In the genomic region with DNA sequence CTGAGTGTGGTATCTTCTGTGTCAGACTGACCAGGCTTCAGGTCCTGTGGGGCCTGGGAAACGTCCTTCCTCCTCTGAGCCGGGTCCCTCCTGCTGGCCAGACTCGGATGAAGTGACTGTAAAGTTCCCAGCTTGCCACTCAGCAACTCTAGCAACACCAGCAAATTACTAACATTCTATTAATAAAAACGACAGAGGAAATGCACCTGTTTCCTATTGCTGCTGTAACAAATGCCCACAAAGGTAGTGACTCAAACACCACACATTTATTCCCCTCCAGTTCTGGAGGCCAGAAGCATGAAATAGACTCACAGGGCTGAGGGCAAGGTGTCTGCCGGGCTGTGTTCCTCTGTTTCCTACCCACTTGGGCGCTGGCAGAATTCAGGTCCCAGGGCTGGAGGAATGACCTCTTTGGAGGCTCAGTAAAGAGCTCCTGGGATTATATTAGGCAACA, we compare ENCODE assay signal across 9 cellular contexts. TPM values are rescaled to one million over a fixed set of nuclear protein-coding genes. Genes with fewer than 3 reads are reported as not detected.
DNase-seq lines count a peak whose midpoint lies in the region; ATAC-seq and TF ChIP-seq lines count a peak whose summit lies in the region.
"Had no signal": no experiment of that assay in that cellular context is flagged by ENCODE, and none has a peak within 500 bp of the region (broad histone marks: within the 10 kb centered on the region; RNA-seq: fewer than 3 reads in every experiment).

No MANE protein-coding gene starts in this region.

- no peak for DNase-seq in activated naive CD4-positive, alpha-beta T cell treated with anti-CD3 and anti-CD28 coated beads for 36 hours
- peak; percentile 27 for DNase-seq in activated B cell treated with CpG ODN at 0.5 μM for 24 hours
- no peak for DNase-seq in stimulated activated effector memory CD8-positive, alpha-beta T cell treated with anti-CD3 and anti-CD28 coated beads, Interleukin-12 subunit alpha, Interleukin-12 subunit beta, amount 100 ng/mL, for 72 hours (ENCODE audit: low spot score in 2 of 2)
- DNase-seq in left lobe of liver (ENCODE audit: low spot score): no peak
- no peak for DNase-seq in aorta
- no peak for DNase-seq in T-helper 2 cell
- DNase-seq: left lung had no signal

- H3K4me3 ChIP-seq in aorta (ENCODE audit: low read length in 2 of 2): no peak overlapping the region
- H3K4me3 ChIP-seq: left lung had no signal

- TF ChIP-seq CTCF in activated B cell treated with CpG ODN at 0.5 μM for 24 hours (IDR thresholded peaks at IDR 0.05): no peak

- H3K4me3 Mint-ChIP-seq in activated naive CD4-positive, alpha-beta T cell treated with anti-CD3 and anti-CD28 coated beads, Interleukin-2, amount 50 U/mL, for 24 hours: no peak overlapping the region
- H3K4me3 Mint-ChIP-seq in activated naive CD4-positive, alpha-beta T cell treated with anti-CD3 and anti-CD28 coated beads for 36 hours: no peak overlapping the region
- peak overlapping the region; percentile 74 for H3K4me3 Mint-ChIP-seq in activated B cell treated with CpG ODN at 0.5 μM for 24 hours
- H3K4me3 Mint-ChIP-seq in stimulated activated effector memory CD8-positive, alpha-beta T cell treated with anti-CD3 and anti-CD28 coated beads, Interleukin-12 subunit alpha, Interleukin-12 subunit beta, amount 100 ng/mL, for 72 hours: no peak overlapping the region

- ATAC-seq in HG03175 (IDR thresholded peaks at IDR 0.05; ENCODE audit: unreplicated experiment) (peak; percentile 57), activated B cell treated with CpG ODN at 0.5 μM for 24 hours (ENCODE audit: low read depth) (peak; percentile 41), left lobe of liver (no peak), aorta (ENCODE audit: low FRiP score) (no peak)
- ATAC-seq in stimulated activated effector memory CD8-positive, alpha-beta T cell treated with anti-CD3 and anti-CD28 coated beads, Interleukin-12 subunit alpha, Interleukin-12 subunit beta, amount 100 ng/mL, for 72 hours: peak; percentile 74
- ATAC-seq: left lung had no signal

- H3K36me3 Mint-ChIP-seq in activated naive CD4-positive, alpha-beta T cell treated with anti-CD3 and anti-CD28 coated beads, Interleukin-2, amount 50 U/mL, for 24 hours: no peaks in the 10 kb centered on the region
- no peaks in the 10 kb centered on the region for H3K36me3 Mint-ChIP-seq in activated naive CD4-positive, alpha-beta T cell treated with anti-CD3 and anti-CD28 coated beads for 36 hours (ENCODE audit: low read depth)
- no peaks in the 10 kb centered on the region for H3K36me3 Mint-ChIP-seq in activated B cell treated with CpG ODN at 0.5 μM for 24 hours (ENCODE audit: low read depth)
- no peaks in the 10 kb centered on the region for H3K36me3 Mint-ChIP-seq in stimulated activated effector memory CD8-positive, alpha-beta T cell treated with anti-CD3 and anti-CD28 coated beads, Interleukin-12 subunit alpha, Interleukin-12 subunit beta, amount 100 ng/mL, for 72 hours

- H3K27me3 Mint-ChIP-seq in activated naive CD4-positive, alpha-beta T cell treated with anti-CD3 and anti-CD28 coated beads, Interleukin-2, amount 50 U/mL, for 24 hours: no peaks in the 10 kb centered on the region
- H3K27me3 Mint-ChIP-seq in activated naive CD4-positive, alpha-beta T cell treated with anti-CD3 and anti-CD28 coated beads for 36 hours (ENCODE audit: low read depth): no peaks in the 10 kb centered on the region
- H3K27me3 Mint-ChIP-seq in activated B cell treated with CpG ODN at 0.5 μM for 24 hours: no peaks in the 10 kb centered on the region

- intact Hi-C loops in activated naive CD4-positive, alpha-beta T cell treated with anti-CD3 and anti-CD28 coated beads for 36 hours (cut with micrococcal nuclease): no loop called here
- intact Hi-C loops in activated B cell treated with CpG ODN at 0.5 μM for 24 hours (cut with micrococcal nuclease) (loop anchor here (1.0 to 10.0 kb wide), 3 partner anchors 26 to 829 kb away; a partner anchor contains a TSS), aorta (cut with DNase I) (no loop called here)

- H3K27ac Mint-ChIP-seq in activated naive CD4-positive, alpha-beta T cell treated with anti-CD3 and anti-CD28 coated beads, Interleukin-2, amount 50 U/mL, for 24 hours: peak overlapping the region; percentile 51
- H3K27ac Mint-ChIP-seq in activated naive CD4-positive, alpha-beta T cell treated with anti-CD3 and anti-CD28 coated beads for 36 hours: no peak overlapping the region
- peak overlapping the region; percentile 90 for H3K27ac Mint-ChIP-seq in activated B cell treated with CpG ODN at 0.5 μM for 24 hours
- no peak overlapping the region for H3K27ac Mint-ChIP-seq in stimulated activated effector memory CD8-positive, alpha-beta T cell treated with anti-CD3 and anti-CD28 coated beads, Interleukin-12 subunit alpha, Interleukin-12 subunit beta, amount 100 ng/mL, for 72 hours

- WGBS in aorta, 2 donors: 67 to 72% methylated on average over 6 of the region's 6 CpGs

- no peaks in the 10 kb centered on the region for H3K9me3 ChIP-seq in aorta (ENCODE audit: control insufficient read depth, low read length)
- H3K9me3 ChIP-seq: left lung had no signal

- POLR2A ChIA-PET in activated B cell treated with CpG ODN at 0.5 μM for 24 hours (lab: Charles Lee): interaction anchor here (0.5 to 7.6 kb wide), 10 partner anchors 13 to 222 kb away, joined by 3 to 100 read pairs (median 5); a partner anchor contains a TSS

- H3K36me3 ChIP-seq in aorta (ENCODE audit: control insufficient read depth in 1 of 2, insufficient read depth in 2 of 2, low read length in 1 of 2): no peaks in the 10 kb centered on the region
- H3K36me3 ChIP-seq: left lung had no signal

- CTCF ChIA-PET in activated naive CD4-positive, alpha-beta T cell treated with anti-CD3 and anti-CD28 coated beads for 36 hours (lab: Charles Lee): interaction anchor here (1.1 kb wide), 2 partner anchors 9 to 77 kb away, joined by 3 read pairs; no protein-coding TSS in a partner anchor
- CTCF ChIA-PET in activated B cell treated with CpG ODN at 0.5 μM for 24 hours (lab: Charles Lee): interaction anchor here (1.2 to 3.7 kb wide), 3 partner anchors 16 to 87 kb away, joined by 4 to 13 read pairs (median 4); a partner anchor contains a TSS

- no peak overlapping the region for H3K27ac ChIP-seq in aorta (ENCODE audit: low read depth in 1 of 2, low read length in 2 of 2)

- H3K27me3 ChIP-seq in aorta (ENCODE audit: control insufficient read depth in 1 of 2, insufficient read depth in 2 of 2, low read length in 1 of 2): no peaks in the 10 kb centered on the region

- no peaks in the 10 kb centered on the region for H3K9me3 Mint-ChIP-seq in activated naive CD4-positive, alpha-beta T cell treated with anti-CD3 and anti-CD28 coated beads, Interleukin-2, amount 50 U/mL, for 24 hours
- no peaks in the 10 kb centered on the region for H3K9me3 Mint-ChIP-seq in activated naive CD4-positive, alpha-beta T cell treated with anti-CD3 and anti-CD28 coated beads for 36 hours
- H3K9me3 Mint-ChIP-seq in activated B cell treated with CpG ODN at 0.5 μM for 24 hours: no peaks in the 10 kb centered on the region
- H3K9me3 Mint-ChIP-seq in stimulated activated effector memory CD8-positive, alpha-beta T cell treated with anti-CD3 and anti-CD28 coated beads, Interleukin-12 subunit alpha, Interleukin-12 subunit beta, amount 100 ng/mL, for 72 hours: no peaks in the 10 kb centered on the region

- peaks cover 33% of the 10 kb centered on the region for H3K4me1 Mint-ChIP-seq in activated naive CD4-positive, alpha-beta T cell treated with anti-CD3 and anti-CD28 coated beads, Interleukin-2, amount 50 U/mL, for 24 hours
- peaks cover 31% of the 10 kb centered on the region for H3K4me1 Mint-ChIP-seq in activated naive CD4-positive, alpha-beta T cell treated with anti-CD3 and anti-CD28 coated beads for 36 hours (ENCODE audit: low read depth)
- peaks cover 87% of the 10 kb centered on the region for H3K4me1 Mint-ChIP-seq in activated B cell treated with CpG ODN at 0.5 μM for 24 hours
- peaks cover 11% of the 10 kb centered on the region for H3K4me1 Mint-ChIP-seq in stimulated activated effector memory CD8-positive, alpha-beta T cell treated with anti-CD3 and anti-CD28 coated beads, Interleukin-12 subunit alpha, Interleukin-12 subunit beta, amount 100 ng/mL, for 72 hours

- no peaks in the 10 kb centered on the region for H3K4me1 ChIP-seq in aorta (ENCODE audit: control insufficient read depth in 1 of 2, insufficient read depth in 2 of 2, low read length in 2 of 2)

RNA-seq across cellular contexts. Expression of a gene that starts 48.8 kb away (rescaled TPM):
- total RNA-seq in activated naive CD4-positive, alpha-beta T cell treated with anti-CD3 and anti-CD28 coated beads for 36 hours: not detected
- not detected in 2 replicates for total RNA-seq in activated B cell treated with CpG ODN at 0.5 μM for 24 hours
- total RNA-seq in left lobe of liver: 0.15 TPM
- total RNA-seq in aorta: not detected
- polyA plus RNA-seq in aorta: not detected
- total RNA-seq: left lung had no signal

Comparison
In these comparisons a context has a peak if more than half of its experiments do, and no peak if none do; other contexts are left out.
1. H3K27ac Mint-ChIP-seq: peak in activated naive CD4-positive, alpha-beta T cell treated with anti-CD3 and anti-CD28 coated beads, Interleukin-2, amount 50 U/mL, for 24 hours (single experiment) and activated B cell treated with CpG ODN at 0.5 μM for 24 hours (single experiment); none in activated naive CD4-positive, alpha-beta T cell treated with anti-CD3 and anti-CD28 coated beads for 36 hours (single experiment) and stimulated activated effector memory CD8-positive, alpha-beta T cell treated with anti-CD3 and anti-CD28 coated beads, Interleukin-12 subunit alpha, Interleukin-12 subunit beta, amount 100 ng/mL, for 72 hours (single experiment).
2. ATAC-seq: peak in HG03175 (single experiment), activated B cell treated with CpG ODN at 0.5 μM for 24 hours (single experiment) and stimulated activated effector memory CD8-positive, alpha-beta T cell treated with anti-CD3 and anti-CD28 coated beads, Interleukin-12 subunit alpha, Interleukin-12 subunit beta, amount 100 ng/mL, for 72 hours (single experiment); none in left lobe of liver (single experiment) and aorta (single experiment).